In genomic region chr5:71922584-71923106, GRCh38 we compare ENCODE assay signal across 11 cellular contexts.
A peak's percentile ranks its signal among the peaks of the same experiment; 100 is the strongest.
DNase-seq lines count a peak whose midpoint lies in the region; ATAC-seq, FAIRE-seq and TF ChIP-seq lines count a peak whose summit lies in the region.
"Had no signal": no experiment of that assay in that cellular context is flagged by ENCODE, and none has a peak within 500 bp of the region (broad histone marks: within the 10 kb centered on the region; RNA-seq: fewer than 3 reads in every experiment).

No MANE protein-coding gene starts in this region.

- H3K4me3 ChIP-seq in A673 (ENCODE audit: low read depth, low read length, poor library complexity, severe bottlenecking) (no peak overlapping the region), IMR-90 (ENCODE audit: insufficient read depth, low read depth, low read length) (no peak overlapping the region), K562 (no peak overlapping the region), iPS DF 6.9 (ENCODE audit: low read length) (no peak overlapping the region)
- H3K4me3 ChIP-seq: BLaER1 treated with 17β-estradiol and CSF1 and Interleukin-3, amounts not matched to agents 10 nM and 100 nM had no signal

- H2AFZ ChIP-seq in IMR-90 (replicated peaks; ENCODE audit: low read length, poor library complexity) (no peak overlapping the region), K562 (ENCODE audit: low read depth, low read length) (peak overlapping the region; percentile 38; the same call in 1 of the 2 replicates)

- H2AK9ac ChIP-seq in IMR-90 (replicated peaks; ENCODE audit: low read depth, low read length, poor library complexity), result no peak overlapping the region

- no peaks in the 10 kb centered on the region for H3K79me1 ChIP-seq in IMR-90 (ENCODE audit: low read depth in 1 of 2, low read length in 2 of 2)

- no peak overlapping the region for H3K23ac ChIP-seq in IMR-90 (ENCODE audit: low read depth, low read length)

- H3K9me3 ChIP-seq in A673 (ENCODE audit: low read depth, low read length, poor library complexity, severe bottlenecking) (no peaks in the 10 kb centered on the region), IMR-90 (ENCODE audit: control insufficient read depth, insufficient read depth, low read length) (peaks cover 2% of the 10 kb centered on the region), K562 (replicated peaks; ENCODE audit: control insufficient read depth, insufficient read depth, low read depth, low read length) (no peaks in the 10 kb centered on the region), iPS DF 6.9 (ENCODE audit: control insufficient read depth, insufficient read depth, low read length) (no peaks in the 10 kb centered on the region)

- DNase-seq in A673 (ENCODE audit: low spot score), result peak; percentile 18
- DNase-seq in IMR-90, result peak; percentile 64
- DNase-seq in K562 (ENCODE audit: extremely low read depth in 1 of 4, low spot score in 3 of 4), result no peak
- peak; percentile 25 for DNase-seq in iPS DF 6.9 (ENCODE audit: low read depth, low spot score)
- no peak for DNase-seq in effector memory CD8-positive, alpha-beta T cell
- no peak for DNase-seq in GM20000 (ENCODE audit: low spot score)
- no peak for DNase-seq in stimulated activated naive CD4-positive, alpha-beta T cell treated with Interleukin-2 at 50 U/mL for 16 hours (lab: John Stamatoyannopoulos, UW)
- DNase-seq: effector memory CD4-positive, alpha-beta T cell; NCI-H526 treated with DMSO at 0.1 percent for 48 hours had no signal

- H2BK120ac ChIP-seq in IMR-90 (ENCODE audit: low read depth, low read length), result no peak overlapping the region

- FAIRE-seq in K562 (lab: Jason Lieb, UNC), result no peak

- no peak overlapping the region for H2BK5ac ChIP-seq in IMR-90 (ENCODE audit: low read depth, low read length, poor library complexity, severe bottlenecking)

- H3K4me1 ChIP-seq in A673 (ENCODE audit: insufficient read depth, low read length, poor library complexity, severe bottlenecking) (no peaks in the 10 kb centered on the region), IMR-90 (ENCODE audit: control insufficient read depth, insufficient read depth, low read length) (peaks cover 2% of the 10 kb centered on the region), K562 (replicated peaks in 1 of 2; ENCODE audit: control insufficient read depth in 2 of 2, insufficient read depth in 2 of 2, low read length in 2 of 2) (no peaks in the 10 kb centered on the region), iPS DF 6.9 (ENCODE audit: control insufficient read depth, insufficient read depth, low read length) (no peaks in the 10 kb centered on the region)

- H3K27ac ChIP-seq in A673 (ENCODE audit: low read depth, low read length, poor library complexity, severe bottlenecking) (no peak overlapping the region), IMR-90 (ENCODE audit: insufficient read depth, low read length) (no peak overlapping the region), K562 (ENCODE audit: extremely low read depth, low read depth, low read length) (no peak overlapping the region), iPS DF 6.9 (ENCODE audit: low read length) (no peak overlapping the region)
- H3K27ac ChIP-seq: BLaER1 treated with 17β-estradiol and CSF1 and Interleukin-3, amounts not matched to agents 10 nM and 100 nM had no signal

- no peak overlapping the region for H3K27ac Mint-ChIP-seq in effector memory CD8-positive, alpha-beta T cell

- no peaks in the 10 kb centered on the region for H3K4me1 Mint-ChIP-seq in effector memory CD8-positive, alpha-beta T cell (ENCODE audit: low read depth in 2 of 2)

- no peaks in the 10 kb centered on the region for H4K20me1 ChIP-seq in IMR-90 (ENCODE audit: insufficient read depth, low read length)
- no peaks in the 10 kb centered on the region for H4K20me1 ChIP-seq in K562 (replicated peaks; ENCODE audit: control insufficient read depth, insufficient read depth, low read length)
- H4K20me1 ChIP-seq: BLaER1 treated with 17β-estradiol and CSF1 and Interleukin-3, amounts not matched to agents 10 nM and 100 nM had no signal

- no peak overlapping the region for H3K9ac ChIP-seq in IMR-90 (ENCODE audit: low read depth, low read length)
- H3K9ac ChIP-seq in K562 (ENCODE audit: insufficient read depth in 1 of 2, low read depth in 2 of 2, low read length in 2 of 2), result no peak overlapping the region
- H3K9ac ChIP-seq: BLaER1 treated with 17β-estradiol and CSF1 and Interleukin-3, amounts not matched to agents 10 nM and 100 nM had no signal

- intact Hi-C loops in A673 (cut with micrococcal nuclease; ENCODE audit: unreplicated experiment), result no loop called here
- intact Hi-C loops in IMR-90 (cut with micrococcal nuclease), result no loop called here
- intact Hi-C loops in K562 (cut with micrococcal nuclease), result no loop called here

- BruUV-seq in A673 (replicated peaks; lab: Mats Ljungman, UMichigan), result no TSS peak
- no TSS peak for BruUV-seq in IMR-90 (replicated peaks; lab: Mats Ljungman, UMichigan)
- BruUV-seq in K562 (replicated peaks; lab: Mats Ljungman, UMichigan), result no TSS peak

- ATAC-seq in IMR-90 (ENCODE audit: low read depth), result no peak
- no peak for ATAC-seq in K562
- no peak for ATAC-seq in effector memory CD8-positive, alpha-beta T cell (replicated peaks)
- no peak for ATAC-seq in HG03378 (IDR thresholded peaks at IDR 0.05; ENCODE audit: unreplicated experiment)

- H3K18ac ChIP-seq in IMR-90 (ENCODE audit: low read depth, low read length), result no peak overlapping the region

- no peak overlapping the region for H4K5ac ChIP-seq in IMR-90 (ENCODE audit: low read depth, low read length)

- H3K56ac ChIP-seq in IMR-90 (ENCODE audit: extremely low read depth, insufficient read depth, low read length), result no peak overlapping the region

- H4K91ac ChIP-seq in IMR-90 (ENCODE audit: insufficient read depth, low read depth, low read length), result no peak overlapping the region

- POLR2A ChIA-PET in A673 (lab: Charles Lee; ENCODE audit: low non-redundant PET) (no interaction called here), IMR-90 (lab: Charles Lee; ENCODE audit: unreplicated experiment) (no interaction called here), K562 (lab: Yijun Ruan, JAX) (interaction anchor here (1.3 kb wide), 1 partner anchor 9 kb away, joined by 7 read pairs; no protein-coding TSS in a partner anchor)

- no peak overlapping the region for H2BK15ac ChIP-seq in IMR-90 (ENCODE audit: low read depth, low read length)

- H2BK20ac ChIP-seq in IMR-90 (ENCODE audit: low read depth, low read length), result no peak overlapping the region

- dilution Hi-C loops in IMR-90 (cut with HindIII; ENCODE audit: low sequenced_read_pairs, unreplicated experiment), result no loop called here

- H3K4ac ChIP-seq in IMR-90 (ENCODE audit: low read depth, low read length), result no peak overlapping the region

- in situ Hi-C loops in IMR-90 (cut with MboI; ENCODE audit: low sequenced_read_pairs), result no loop called here
- in situ Hi-C loops in K562 (cut with MboI), result no loop called here

- CTCF ChIA-PET in A673 (lab: Charles Lee) (no interaction called here), IMR-90 (lab: Yijun Ruan, JAX) (no interaction called here), K562 (lab: Yijun Ruan, JAX; ENCODE audit: low intra/inter-chr PET ratio) (no interaction called here)

- TF ChIP-seq RAD21 in IMR-90 (IDR thresholded peaks at IDR 0.05; ENCODE audit: low read length) (no peak), K562 (CRISPR knock-in tag; conservative IDR thresholded peaks at IDR 0.05 in 1 of 2, IDR thresholded peaks at IDR 0.05 in 1 of 2) (no peak; a peak in 1 of 4 replicates)

- peaks cover 3 to 7% of the 10 kb centered on the region in 2 donors for H3K9me3 Mint-ChIP-seq in effector memory CD8-positive, alpha-beta T cell

- H3K79me2 ChIP-seq in K562 (ENCODE audit: control insufficient read depth, insufficient read depth, low read length), result no peaks in the 10 kb centered on the region

- H3K4me2 ChIP-seq in IMR-90 (ENCODE audit: low read depth, low read length) (no peak overlapping the region; the same call in 1 of the 2 replicates), K562 (ENCODE audit: insufficient read depth, low read length) (no peak overlapping the region)

- H2AK5ac ChIP-seq in IMR-90 (ENCODE audit: low read depth, low read length), result no peak overlapping the region

- TF ChIP-seq CTCF in A673 (conservative IDR thresholded peaks at IDR 0.05; ENCODE audit: low read depth, low read length) (no peak), IMR-90 (conservative IDR thresholded peaks at IDR 0.05; ENCODE audit: low read depth, low read length) (0 out of 2 replicates have a peak, but pooled peaks have one; percentile 1), K562 (IDR thresholded peaks at IDR 0.05 in 2 of 3, conservative IDR thresholded peaks at IDR 0.05 in 1 of 3; ENCODE audit: insufficient read depth in 2 of 3, low read depth in 1 of 3, low read length in 3 of 3) (no peak), GM20000 (IDR thresholded peaks at IDR 0.05; ENCODE audit: extremely low read depth, missing control alignments) (no peak)

- H3K27me3 ChIP-seq in A673 (replicated peaks; ENCODE audit: insufficient read depth, low read depth, low read length, poor library complexity), result no peaks in the 10 kb centered on the region
- peaks cover 2% of the 10 kb centered on the region; the same call in 1 of the 2 replicates for H3K27me3 ChIP-seq in IMR-90 (ENCODE audit: control insufficient read depth, insufficient read depth, low read length)
- no peaks in the 10 kb centered on the region for H3K27me3 ChIP-seq in K562 (ENCODE audit: control insufficient read depth in 2 of 2, insufficient read depth in 2 of 2, low read length in 2 of 2)
- H3K27me3 ChIP-seq in iPS DF 6.9 (ENCODE audit: control insufficient read depth, insufficient read depth, low read length), result no peaks in the 10 kb centered on the region
- H3K27me3 ChIP-seq: BLaER1 treated with 17β-estradiol and CSF1 and Interleukin-3, amounts not matched to agents 10 nM and 100 nM had no signal

- H3K9me1 ChIP-seq in IMR-90 (ENCODE audit: insufficient read depth, low read length), result no peaks in the 10 kb centered on the region; the same call in 1 of the 2 replicates
- no peaks in the 10 kb centered on the region for H3K9me1 ChIP-seq in K562 (ENCODE audit: control insufficient read depth, insufficient read depth, low read length)

- H3K36me3 Mint-ChIP-seq in effector memory CD8-positive, alpha-beta T cell (ENCODE audit: insufficient read depth), result no peaks in the 10 kb centered on the region

- no peak overlapping the region for H4K8ac ChIP-seq in IMR-90 (ENCODE audit: low read depth in 2 of 2, low read length in 2 of 2)

- no peak for TF ChIP-seq EP300 in K562 (IDR thresholded peaks at IDR 0.05; ENCODE audit: low read length)

- no peak overlapping the region for H3K14ac ChIP-seq in IMR-90 (replicated peaks; ENCODE audit: low read depth, low read length)

- no peaks in the 10 kb centered on the region for H3K36me3 ChIP-seq in A673 (ENCODE audit: insufficient read depth, low read length, poor library complexity, severe bottlenecking)
- no peaks in the 10 kb centered on the region for H3K36me3 ChIP-seq in IMR-90 (ENCODE audit: control insufficient read depth, insufficient read depth, low read length)
- H3K36me3 ChIP-seq in K562 (ENCODE audit: control insufficient read depth, insufficient read depth, low read length), result no peaks in the 10 kb centered on the region
- no peaks in the 10 kb centered on the region for H3K36me3 ChIP-seq in iPS DF 6.9 (ENCODE audit: control insufficient read depth, insufficient read depth, low read length)
- H3K36me3 ChIP-seq: BLaER1 treated with 17β-estradiol and CSF1 and Interleukin-3, amounts not matched to agents 10 nM and 100 nM had no signal

- H3K27me3 Mint-ChIP-seq in effector memory CD8-positive, alpha-beta T cell, result peaks cover 26 to 36% of the 10 kb centered on the region in 2 donors

- TF ChIP-seq POLR2A in IMR-90 (IDR thresholded peaks at IDR 0.05; ENCODE audit: low read depth, low read length), result no peak
- no peak for TF ChIP-seq POLR2A in K562 (conservative IDR thresholded peaks at IDR 0.05)

- H3K4me3 Mint-ChIP-seq in effector memory CD8-positive, alpha-beta T cell, result no peak overlapping the region

Comparison
In these comparisons a context has a peak if more than half of its experiments do, and no peak if none do; other contexts are left out.
1. DNase-seq: peak in A673 (single experiment), IMR-90 (single experiment) and iPS DF 6.9 (single experiment); none in K562 (0 of 4), effector memory CD8-positive, alpha-beta T cell (0 of 3), GM20000 (single experiment) and stimulated activated naive CD4-positive, alpha-beta T cell treated with Interleukin-2 at 50 U/mL for 16 hours (single experiment).